18 cellular contexts compared by ENCODE assay signal in the genomic region with DNA sequence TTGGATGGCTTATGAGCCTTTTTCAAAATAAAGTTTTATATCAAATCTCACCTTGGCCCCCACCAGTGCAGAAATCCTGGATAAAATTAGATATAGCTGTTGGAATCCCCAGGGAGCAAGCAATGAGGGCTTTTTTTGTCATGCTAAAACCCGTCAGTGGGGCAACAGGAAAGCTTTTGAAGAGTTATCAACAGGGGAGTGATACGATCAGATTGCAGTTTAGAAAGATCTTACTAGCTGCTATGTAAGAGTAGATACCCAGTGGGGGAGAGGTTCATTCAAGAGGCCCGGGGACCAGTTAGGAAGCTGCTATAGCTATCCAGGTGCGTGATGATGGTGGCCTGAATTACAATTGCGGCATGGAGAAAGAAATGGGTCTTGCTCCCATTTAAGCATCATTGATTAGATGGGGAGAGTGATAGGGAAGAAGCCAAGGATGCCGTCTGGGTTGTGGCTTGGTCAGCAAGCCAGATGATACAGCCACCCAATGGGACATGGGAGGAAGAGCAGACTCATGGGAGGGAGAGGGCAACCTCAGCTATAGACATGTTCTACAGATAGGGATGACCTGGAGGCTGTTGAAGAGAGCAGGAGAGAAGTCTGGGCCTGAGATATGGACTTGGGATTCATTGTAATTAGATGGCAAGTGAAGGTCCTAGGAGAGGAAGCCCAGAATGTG.
"Had no signal": no experiment of that assay in that cellular context is flagged by ENCODE, and none has a peak within 500 bp of the region (broad histone marks: within the 10 kb centered on the region; RNA-seq: fewer than 3 reads in every experiment).

No MANE protein-coding gene starts in this region.

- H3K27ac ChIP-seq: cardiac muscle cell, gastrocnemius medialis, tibial artery had no signal

- H3K27ac Mint-ChIP-seq: activated CD4-positive, alpha-beta T cell treated with anti-CD3 and anti-CD28 coated beads, Interleukin-2, amount 10 ng/mL, durations not matched to agents 24 days and 14 days; activated CD8-positive, alpha-beta T cell treated with anti-CD3 and anti-CD28 coated beads, Interleukin-2, amount 10 ng/mL, durations not matched to agents 7 days and 5 days; activated naive CD8-positive, alpha-beta T cell treated with anti-CD3 and anti-CD28 coated beads, Interleukin-2, amount 10 ng/mL, durations not matched to agents 7 days and 5 days; activated T-cell treated with anti-CD3 and anti-CD28 coated beads, Interleukin-2, amount 50 U/mL, for 24 hours; activated T-helper 2 cell treated with anti-CD3 and anti-CD28 coated beads, Interferon-gamma antibody, Interleukin-2, Interleukin-4, amounts not matched to agents 10 μg/mL and 5 μg/mL and 100 μg/mL, durations not matched to agents 14 hours and 24 hours and 36 hours; naive thymus-derived CD8-positive, alpha-beta T cell had no signal

- H3K36me3 Mint-ChIP-seq: activated naive CD8-positive, alpha-beta T cell treated with anti-CD3 and anti-CD28 coated beads, Interleukin-2, amount 10 ng/mL, durations not matched to agents 7 days and 5 days; naive thymus-derived CD8-positive, alpha-beta T cell had no signal

- DNase-seq: activated CD4-positive, alpha-beta T cell treated with anti-CD3 and anti-CD28 coated beads, Interleukin-2, amount 10 ng/mL, durations not matched to agents 24 days and 14 days; activated CD8-positive, alpha-beta T cell treated with anti-CD3 and anti-CD28 coated beads, Interleukin-2, amount 10 ng/mL, durations not matched to agents 7 days and 5 days; activated naive CD4-positive, alpha-beta T cell treated with Interleukin-2 at 50 U/mL for 16 hours; activated naive CD8-positive, alpha-beta T cell treated with anti-CD3 and anti-CD28 coated beads, Interleukin-2, amount 10 ng/mL, durations not matched to agents 7 days and 5 days; activated T-cell treated with anti-CD3 and anti-CD28 coated beads, Interleukin-2, amount 50 U/mL, for 24 hours; amygdala; gastrocnemius medialis; mesendoderm; naive thymus-derived CD8-positive, alpha-beta T cell; stimulated activated CD4-positive, alpha-beta T cell treated with anti-CD3 and anti-CD28 coated beads, Interleukin-12 subunit alpha, Interleukin-12 subunit beta, amount 100 ng/mL, for 4 hours; stimulated activated CD4-positive, alpha-beta T cell treated with anti-CD3 and anti-CD28 coated beads, Interleukin-1b, Interleukin-23, amount 100 ng/mL, for 48 hours; stimulated activated naive CD8-positive, alpha-beta T cell treated with anti-CD3 and anti-CD28 coated beads, Interleukin-15, Interleukin-2, amounts not matched to agents 100 U/mL and 50 U/mL, for 24 hours; substantia nigra; T-helper 1 cell; T-helper 9 cell; tibial artery had no signal

- H3K27me3 Mint-ChIP-seq: activated T-cell treated with anti-CD3 and anti-CD28 coated beads, Interleukin-2, amount 50 U/mL, for 24 hours had no signal

- H3K36me3 ChIP-seq: cardiac muscle cell, gastrocnemius medialis, tibial artery had no signal

- H3K4me1 Mint-ChIP-seq: activated CD4-positive, alpha-beta T cell treated with anti-CD3 and anti-CD28 coated beads, Interleukin-2, amount 10 ng/mL, durations not matched to agents 24 days and 14 days had no signal

- H3K9me3 ChIP-seq: gastrocnemius medialis had no signal

- H3K4me3 ChIP-seq: cardiac muscle cell, gastrocnemius medialis, tibial artery had no signal

- H3K4me3 Mint-ChIP-seq: activated CD4-positive, alpha-beta T cell treated with anti-CD3 and anti-CD28 coated beads, Interleukin-2, amount 10 ng/mL, durations not matched to agents 24 days and 14 days; activated CD8-positive, alpha-beta T cell treated with anti-CD3 and anti-CD28 coated beads, Interleukin-2, amount 10 ng/mL, durations not matched to agents 7 days and 5 days; activated naive CD8-positive, alpha-beta T cell treated with anti-CD3 and anti-CD28 coated beads, Interleukin-2, amount 10 ng/mL, durations not matched to agents 7 days and 5 days; activated T-cell treated with anti-CD3 and anti-CD28 coated beads, Interleukin-2, amount 50 U/mL, for 24 hours; naive thymus-derived CD8-positive, alpha-beta T cell had no signal

- H3K27me3 ChIP-seq: cardiac muscle cell, gastrocnemius medialis, tibial artery had no signal
